8 cellular contexts compared by ENCODE assay signal in genomic region chr6:160137989-160138835, GRCh38. TPM values are rescaled to one million over a fixed set of nuclear protein-coding genes. Genes with fewer than 3 reads are reported as not detected.
DNase-seq lines count a peak whose midpoint lies in the region; ATAC-seq, FAIRE-seq and TF ChIP-seq lines count a peak whose summit lies in the region.

No MANE protein-coding gene starts in this region.

- H3K9me2 ChIP-seq in OCI-LY7 (ENCODE audit: insufficient read depth, low read length): no peaks in the 10 kb centered on the region

- H3K4me1 Mint-ChIP-seq in activated T-cell treated with anti-CD3 and anti-CD28 coated beads, Interleukin-2, amount 50 U/mL, for 72 hours (ENCODE audit: low read depth): peaks cover 22% of the 10 kb centered on the region

- no TSS peak for BruUV-seq in A673 (replicated peaks; lab: Mats Ljungman, UMichigan)
- BruUV-seq in OCI-LY7 (replicated peaks; lab: Mats Ljungman, UMichigan): no TSS peak

- peak overlapping the region; percentile 40; the same call in 1 of the 2 replicates for H2AFZ ChIP-seq in OCI-LY7 (ENCODE audit: low read length)

- CTCF ChIA-PET in A673 (lab: Charles Lee) (interaction anchor here (0.6 to 1.0 kb wide), 2 partner anchors 317 to 745 kb away, joined by 5 to 11 read pairs; no protein-coding TSS in a partner anchor), OCI-LY7 (lab: Charles Lee; ENCODE audit: unreplicated experiment) (interaction anchor here (0.6 kb wide), 1 partner anchor 47 kb away, joined by 3 read pairs; no protein-coding TSS in a partner anchor)

- ATAC-seq in HG03159 (IDR thresholded peaks at IDR 0.05; ENCODE audit: unreplicated experiment) (peak; percentile 68), pancreas (peak; percentile 88 to 94 (median 91))
- ATAC-seq in activated T-cell treated with anti-CD3 and anti-CD28 coated beads, Interleukin-2, amount 50 U/mL, for 72 hours (replicated peaks in 1 of 2): peak; percentile 50 to 69

- no peaks in the 10 kb centered on the region for H3K9me3 ChIP-seq in A673 (ENCODE audit: low read depth, low read length, poor library complexity, severe bottlenecking)
- no peaks in the 10 kb centered on the region for H3K9me3 ChIP-seq in OCI-LY7 (ENCODE audit: low read length)
- no peaks in the 10 kb centered on the region for H3K9me3 ChIP-seq in pancreas

- in situ Hi-C loops in GM13977 (cut with MboI; ENCODE audit: low pct_unique_long_range_greater_than_20kb, low sequenced_read_pairs, unreplicated experiment): no loop called here

- DNase-seq in A673 (ENCODE audit: low spot score) (peak; percentile 61), GM13977 (ENCODE audit: low spot score) (peak; percentile 75), OCI-LY7 (ENCODE audit: low spot score) (peak; percentile 62), fibroblast of villous mesenchyme (ENCODE audit: low read depth) (peak; percentile 74), pancreas (peak; percentile 49 to 80 (median 76)), ureter (ENCODE audit: low spot score) (peak; percentile 70)
- peak; percentile 65 to 69 for DNase-seq in activated T-cell treated with anti-CD3 and anti-CD28 coated beads, Interleukin-2, amount 50 U/mL, for 72 hours

- peak overlapping the region; percentile 27 for H3K27ac Mint-ChIP-seq in activated T-cell treated with anti-CD3 and anti-CD28 coated beads, Interleukin-2, amount 50 U/mL, for 72 hours

- H3K36me3 ChIP-seq in A673 (ENCODE audit: insufficient read depth, low read length, poor library complexity, severe bottlenecking): no peaks in the 10 kb centered on the region
- no peaks in the 10 kb centered on the region for H3K36me3 ChIP-seq in OCI-LY7 (ENCODE audit: insufficient read depth, low read length)
- H3K36me3 ChIP-seq in pancreas: no peaks in the 10 kb centered on the region

- H3K9me3 Mint-ChIP-seq in activated T-cell treated with anti-CD3 and anti-CD28 coated beads, Interleukin-2, amount 50 U/mL, for 72 hours: no peaks in the 10 kb centered on the region

- H3K4me1 ChIP-seq in A673 (ENCODE audit: insufficient read depth, low read length, poor library complexity, severe bottlenecking): no peaks in the 10 kb centered on the region
- no peaks in the 10 kb centered on the region for H3K4me1 ChIP-seq in OCI-LY7 (ENCODE audit: insufficient read depth, low read length, poor library complexity, severe bottlenecking)
- peaks cover 0 to 11% (median 3%) of the 10 kb centered on the region in 3 donors for H3K4me1 ChIP-seq in pancreas

- peak overlapping the region; percentile 19 to 55 for H3K4me3 Mint-ChIP-seq in activated T-cell treated with anti-CD3 and anti-CD28 coated beads, Interleukin-2, amount 50 U/mL, for 72 hours

- no peak overlapping the region for H3K27ac ChIP-seq in A673 (ENCODE audit: low read depth, low read length, poor library complexity, severe bottlenecking)
- H3K27ac ChIP-seq in OCI-LY7 (ENCODE audit: low read depth, low read length, poor library complexity, severe bottlenecking): no peak overlapping the region
- H3K27ac ChIP-seq in pancreas: no peak overlapping the region

- peak; percentile 78 for FAIRE-seq in pancreas (lab: Jason Lieb, UNC)

- TF ChIP-seq CTCF in A673 (conservative IDR thresholded peaks at IDR 0.05; ENCODE audit: low read depth, low read length) (peak; percentile 79), GM13977 (IDR thresholded peaks at IDR 0.05; ENCODE audit: extremely low read depth, insufficient read depth, missing control alignments) (peak; percentile 74), OCI-LY7 (conservative IDR thresholded peaks at IDR 0.05; ENCODE audit: low read length) (peak; percentile 89), fibroblast of villous mesenchyme (IDR thresholded peaks at IDR 0.05; ENCODE audit: insufficient read depth, low read depth, low read length) (peak; percentile 79), pancreas (IDR thresholded peaks at IDR 0.05) (peak; percentile 38 to 73 (median 64))

- no peaks in the 10 kb centered on the region for H3K36me3 Mint-ChIP-seq in activated T-cell treated with anti-CD3 and anti-CD28 coated beads, Interleukin-2, amount 50 U/mL, for 72 hours (ENCODE audit: insufficient read depth in 2 of 2)

- H3K79me2 ChIP-seq in OCI-LY7 (ENCODE audit: insufficient read depth, low read depth, low read length): no peaks in the 10 kb centered on the region

- no peak overlapping the region for H3K4me2 ChIP-seq in OCI-LY7 (ENCODE audit: low read length)

- H3K27me3 ChIP-seq in A673 (replicated peaks; ENCODE audit: insufficient read depth, low read depth, low read length, poor library complexity) (no peaks in the 10 kb centered on the region), pancreas (no peaks in the 10 kb centered on the region)

- H3K4me3 ChIP-seq in A673 (ENCODE audit: low read depth, low read length, poor library complexity, severe bottlenecking) (no peak overlapping the region), OCI-LY7 (ENCODE audit: low read depth, low read length, poor library complexity, severe bottlenecking) (no peak overlapping the region), fibroblast of villous mesenchyme (ENCODE audit: low read depth, low read length) (no peak overlapping the region), pancreas (no peak overlapping the region)

- no peaks in the 10 kb centered on the region for H4K20me1 ChIP-seq in OCI-LY7 (ENCODE audit: insufficient read depth, low read length)

- WGBS in pancreas, 2 donors: 43 to 49% methylated on average over 8 of the region's 8 CpGs

- intact Hi-C loops in A673 (cut with micrococcal nuclease; ENCODE audit: unreplicated experiment): loop anchor here (1.0 kb wide), 1 partner anchor 318 kb away; no protein-coding TSS in a partner anchor
- intact Hi-C loops in OCI-LY7 (cut with micrococcal nuclease; ENCODE audit: unreplicated experiment): loop anchor here (1.0 to 5.0 kb wide), 2 partner anchors 318 to 394 kb away; no protein-coding TSS in a partner anchor
- intact Hi-C loops in pancreas (cut with DNase I): no loop called here

- POLR2A ChIA-PET in A673 (lab: Charles Lee; ENCODE audit: low non-redundant PET) (no interaction called here), OCI-LY7 (lab: Charles Lee) (interaction anchor here (1.0 kb wide), 1 partner anchor 12 kb away, joined by 3 read pairs; no protein-coding TSS in a partner anchor)

- H3K27me3 Mint-ChIP-seq in activated T-cell treated with anti-CD3 and anti-CD28 coated beads, Interleukin-2, amount 50 U/mL, for 72 hours (ENCODE audit: low read depth): no peaks in the 10 kb centered on the region

RNA-seq across cellular contexts. Expression of gene SLC22A1, which starts 16.6 kb away (rescaled TPM):
- total RNA-seq in A673 (2021) (1.6 and 3.3 TPM in 2 replicates), OCI-LY7 (2022) (0.35 TPM in 1 of 2 replicates, not detected in the other), fibroblast of villous mesenchyme (0.32 and 0.86 TPM in 2 replicates), pancreas (1 to 10 TPM in 3 of 6 donors, under 1 TPM in 3; 0.59 to 2.5 (median 1.2) TPM), ureter (1.2 TPM)
- not detected in 2 replicates for total RNA-seq in OCI-LY7 (2014; rRNA removed; shearing (Covaris generic))
- 1 to 10 TPM; 1.5 to 2.4 TPM for total RNA-seq in activated T-cell treated with anti-CD3 and anti-CD28 coated beads, Interleukin-2, amount 50 U/mL, for 72 hours
- under 1 TPM; 0.53 to 0.80 TPM for polyA plus RNA-seq in pancreas

Comparison
In these comparisons a context has a peak if more than half of its experiments do, and no peak if none do; other contexts are left out.
1. intact Hi-C loops: an anchor here in A673 (1.0 kb wide) and OCI-LY7 (1.0 to 5.0 kb wide); none called in pancreas.